ENCODE assay signal across 5 cellular contexts in genomic region chr17:10638151-10638550, GRCh38.
"Had no signal": no experiment of that assay in that cellular context is flagged by ENCODE, and none has a peak within 500 bp of the region (broad histone marks: within the 10 kb centered on the region; RNA-seq: fewer than 3 reads in every experiment).

No MANE protein-coding gene starts in this region.

- H3K4me3 Mint-ChIP-seq: GM23338, H9, IgD-negative memory B cell had no signal

- H3K27me3 Mint-ChIP-seq: IgD-negative memory B cell had no signal

- H3K9me3 Mint-ChIP-seq: GM23338, H9, IgD-negative memory B cell had no signal

- DNase-seq: H9, HCEC 1CT had no signal

- ATAC-seq: GM23338, HepG2 had no signal

- H3K27ac Mint-ChIP-seq: GM23338, H9 had no signal

- H3K4me1 Mint-ChIP-seq: GM23338, H9 had no signal
